In genomic region chr14:41868396-41868795, GRCh38 we compare ENCODE assay signal across 1 cellular context.
A peak's percentile ranks its signal among the peaks of the same experiment; 100 is the strongest.
TF ChIP-seq lines count a peak whose summit lies in the region.

No MANE protein-coding gene starts in this region.

TF ChIP-seq in GM23338, 12 proteins besides CTCF, POLR2A, EP300 and RAD21 (continued from another document):
- TF ChIP-seq ZNF462 (CRISPR knock-in tag; IDR thresholded peaks at IDR 0.05), result peak; percentile 89
- TF ChIP-seq ZNF331 (CRISPR knock-in tag; IDR thresholded peaks at IDR 0.05; ENCODE audit: low read depth), result no peak
